In genomic region chr2:172859821-172860707, GRCh38 we compare ENCODE assay signal across 10 cellular contexts.
A peak's percentile ranks its signal among the peaks of the same experiment; 100 is the strongest.
DNase-seq lines count a peak whose midpoint lies in the region; ATAC-seq, FAIRE-seq and TF ChIP-seq lines count a peak whose summit lies in the region.
"Had no signal": no experiment of that assay in that cellular context is flagged by ENCODE, and none has a peak within 500 bp of the region (broad histone marks: within the 10 kb centered on the region; RNA-seq: fewer than 3 reads in every experiment).

No MANE protein-coding gene starts in this region.

- peak; percentile 51; the same call in 1 of the 2 replicates for ATAC-seq in Panc1
- peak; percentile 53 for ATAC-seq in sciatic nerve
- ATAC-seq: body of pancreas had no signal

- DNase-seq in MG63 (no peak), Panc1 (ENCODE audit: low read depth, low spot score) (no peak), esophagus squamous epithelium (lab: John Stamatoyannopoulos, UW) (no peak), sciatic nerve (ENCODE audit: low spot score) (no peak), RCC 7860 (ENCODE audit: low spot score) (no peak), glomerular visceral epithelial cell (ENCODE audit: extremely low spot score) (no peak)
- DNase-seq in NK-92 treated with Interleukin-12 subunit alpha and Interleukin-12 subunit beta, amount 100 ng/mL, for 24 hours (lab: John Stamatoyannopoulos, UW), result no peak
- DNase-seq in stimulated activated CD8-positive, alpha-beta memory T cell treated with anti-CD3 and anti-CD28 coated beads, Interleukin-4, amount 100 ng/mL, for 48 hours, result no peak
- DNase-seq: body of pancreas, NCI-H524 had no signal

- intact Hi-C loops in Panc1 (cut with micrococcal nuclease; ENCODE audit: unreplicated experiment) (no loop called here), esophagus squamous epithelium (cut with DNase I) (loop anchor here (10.0 kb wide), 1 partner anchor 75 kb away; no protein-coding TSS in a partner anchor), sciatic nerve (cut with DNase I) (no loop called here)

- POLR2A ChIA-PET in Panc1 (lab: Charles Lee), result no interaction called here

- 26 to 39% methylated on average over 10 of the region's 10 CpGs for WGBS in esophagus squamous epithelium, 2 donors

- no peaks in the 10 kb centered on the region for H3K4me1 ChIP-seq in Panc1 (ENCODE audit: control insufficient read depth, insufficient read depth, low read length)
- H3K4me1 ChIP-seq in esophagus squamous epithelium, result peaks cover 0 to 52% (median 8%) of the 10 kb centered on the region in 3 donors

- H3K27me3 ChIP-seq in MG63 (no peaks in the 10 kb centered on the region), Panc1 (ENCODE audit: control insufficient read depth, insufficient read depth, low read length) (no peaks in the 10 kb centered on the region), esophagus squamous epithelium (peaks cover 0 to 3% (median 0%) of the 10 kb centered on the region in 4 donors)
- H3K27me3 ChIP-seq: body of pancreas had no signal

- CTCF ChIA-PET in Panc1 (lab: Charles Lee), result interaction anchor here (0.7 kb wide), 1 partner anchor 36 kb away, joined by 4 read pairs; no protein-coding TSS in a partner anchor

- H3K36me3 ChIP-seq in MG63, result no peaks in the 10 kb centered on the region
- no peaks in the 10 kb centered on the region for H3K36me3 ChIP-seq in Panc1 (ENCODE audit: control insufficient read depth, insufficient read depth, low read length)
- H3K36me3 ChIP-seq in esophagus squamous epithelium, result no peaks in the 10 kb centered on the region

- no peak for FAIRE-seq in RCC 7860 (lab: Jason Lieb, UNC)

- H3K27ac ChIP-seq in Panc1 (ENCODE audit: low read length) (no peak overlapping the region), esophagus squamous epithelium (peak overlapping the region; percentile 7 to 33 (median 27))

- H3K4me3 ChIP-seq in MG63 (peak overlapping the region; percentile 9; the same call in 1 of the 2 replicates), Panc1 (ENCODE audit: low read depth in 2 of 2, low read length in 2 of 2) (no peak overlapping the region; a peak in 1 of 4 replicates), esophagus squamous epithelium (peak overlapping the region in 2 of 4 donors; percentile 7 to 39)
- H3K4me3 ChIP-seq: body of pancreas had no signal

- no TSS peak for BruUV-seq in Panc1 (replicated peaks; lab: Mats Ljungman, UMichigan)

- TF ChIP-seq CTCF in Panc1 (IDR thresholded peaks at IDR 0.05) (no peak), esophagus squamous epithelium (IDR thresholded peaks at IDR 0.05) (no peak)

- H3K9me3 ChIP-seq in MG63, result no peaks in the 10 kb centered on the region; the same call in 1 of the 2 replicates
- no peaks in the 10 kb centered on the region for H3K9me3 ChIP-seq in Panc1 (ENCODE audit: control insufficient read depth, insufficient read depth, low read depth, low read length)
- no peaks in the 10 kb centered on the region for H3K9me3 ChIP-seq in esophagus squamous epithelium
- H3K9me3 ChIP-seq: body of pancreas had no signal

- TF ChIP-seq POLR2A in esophagus squamous epithelium (IDR thresholded peaks at IDR 0.05), result no peak

- in situ Hi-C loops in Panc1 (cut with HindIII; ENCODE audit: low pct_unique_long_range_greater_than_20kb, low sequenced_read_pairs), result no loop called here
